In the genomic region with DNA sequence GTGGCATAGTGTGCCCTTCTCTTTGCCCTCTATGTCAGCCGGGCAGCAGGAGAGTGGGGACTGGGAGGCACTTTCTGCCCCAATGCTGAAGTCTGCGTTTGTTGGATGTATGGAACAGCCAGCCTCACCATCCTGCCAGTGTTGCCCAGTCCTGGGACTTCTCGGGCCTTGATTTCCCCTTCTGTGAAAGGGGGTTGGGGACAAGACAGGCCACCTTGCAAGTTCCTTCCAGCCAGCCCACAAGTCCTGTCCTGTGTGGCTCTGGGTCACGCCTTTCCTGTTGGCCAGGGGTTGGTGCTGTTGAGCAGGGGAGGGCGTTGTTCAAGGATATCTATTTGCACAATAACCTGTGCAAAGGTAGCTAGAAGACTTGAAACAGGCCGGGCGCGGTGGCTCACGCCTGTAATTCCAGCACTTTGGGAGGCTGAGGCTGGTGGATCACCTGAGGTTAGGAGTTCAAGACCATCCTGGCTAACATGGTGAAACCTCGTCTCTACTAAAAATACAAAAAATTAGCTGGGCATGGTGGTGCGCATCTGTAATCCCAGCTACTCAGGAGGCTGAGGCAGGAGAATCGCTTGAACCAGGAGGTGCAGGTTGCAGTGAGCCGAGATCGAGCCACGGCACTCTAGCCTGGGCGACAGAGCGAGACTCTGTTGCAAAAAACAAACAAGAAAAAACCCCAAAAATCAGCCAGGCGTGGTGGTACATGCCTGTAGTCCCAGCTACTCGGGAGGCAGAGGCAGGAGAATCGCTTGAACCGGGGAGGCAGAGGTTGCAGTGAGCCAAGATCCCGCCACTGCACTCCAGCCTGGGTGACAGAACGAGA, we compare ENCODE assay signal across 12 cellular contexts. TPM values are rescaled to one million over a fixed set of nuclear protein-coding genes. Genes with fewer than 3 reads are reported as not detected.
DNase-seq lines count a peak whose midpoint lies in the region; TF ChIP-seq lines count a peak whose summit lies in the region.
"Not testable (repeated sequence)": the region's sequence is repeated elsewhere in the genome, so short reads cannot be mapped to it uniquely, and the experiment has no call there.
"Had no signal": no experiment of that assay in that cellular context is flagged by ENCODE, and none has a peak within 500 bp of the region (broad histone marks: within the 10 kb centered on the region; RNA-seq: fewer than 3 reads in every experiment).

No MANE protein-coding gene starts in this region.

- H3K27ac ChIP-seq in neuronal stem cell (replicated peaks; ENCODE audit: low read length): not testable (repeated sequence)

- in situ Hi-C loops in G401 (cut with HindIII; ENCODE audit: low sequenced_read_pairs): not testable (repeated sequence)

- H3K4ac ChIP-seq in neuronal stem cell (ENCODE audit: low read length): peak overlapping the region; percentile 41

- not testable (repeated sequence) for H3K9me3 ChIP-seq in neuronal stem cell (replicated peaks in 1 of 2; ENCODE audit: control insufficient read depth in 2 of 2, insufficient read depth in 1 of 2, low read depth in 1 of 2, low read length in 2 of 2)

- H3K14ac ChIP-seq in neuronal stem cell (ENCODE audit: low read length): not testable (repeated sequence)

- peaks cover 34% of the 10 kb centered on the region for H3K36me3 Mint-ChIP-seq in activated T-cell treated with anti-CD3 and anti-CD28 coated beads, Interleukin-2, amount 50 U/mL, for 24 hours (ENCODE audit: low read depth)

- H3K27me3 Mint-ChIP-seq in activated T-cell treated with anti-CD3 and anti-CD28 coated beads, Interleukin-2, amount 50 U/mL, for 24 hours: not testable (repeated sequence)

- not testable (repeated sequence) for H2BK12ac ChIP-seq in neuronal stem cell (ENCODE audit: low read length)

- peaks cover 0 to 10% (median 0%) of the 10 kb centered on the region in 3 experiments for H3K27me3 ChIP-seq in neuronal stem cell (ENCODE audit: control insufficient read depth in 3 of 3, insufficient read depth in 3 of 3, low read depth in 1 of 3, low read length in 3 of 3)

- peaks cover 11% of the 10 kb centered on the region for H3K79me1 ChIP-seq in neuronal stem cell (ENCODE audit: low read depth, low read length)

- H2AFZ ChIP-seq in neuronal stem cell (ENCODE audit: low read length): not testable (repeated sequence)

- H4K8ac ChIP-seq in neuronal stem cell (ENCODE audit: low read depth, low read length): not testable (repeated sequence)

- peaks cover 29 to 33% of the 10 kb centered on the region in 2 donors for H3K4me1 ChIP-seq in neuronal stem cell (ENCODE audit: control insufficient read depth in 2 of 2, insufficient read depth in 1 of 2, low read depth in 1 of 2, low read length in 2 of 2)

- not testable (repeated sequence) for H2BK15ac ChIP-seq in neuronal stem cell (ENCODE audit: low read length)

- peak overlapping the region; percentile 83 for H2AK5ac ChIP-seq in neuronal stem cell (ENCODE audit: low read depth, low read length)

- H2BK5ac ChIP-seq in neuronal stem cell (ENCODE audit: low read length): peak overlapping the region; percentile 68

- H3K23ac ChIP-seq in neuronal stem cell (ENCODE audit: low read depth, low read length, poor library complexity): peak overlapping the region; percentile 86

- not testable (repeated sequence) for H3K4me3 ChIP-seq in LNCaP clone FGC (ENCODE audit: low read depth, low read length); choroid plexus epithelial cell (ENCODE audit: low read depth, low read length); neuronal stem cell (ENCODE audit: low read length in 2 of 2)

- not testable (repeated sequence) for H3K4me2 ChIP-seq in neuronal stem cell (ENCODE audit: insufficient read depth, low read length, poor library complexity, severe bottlenecking)

- not testable (repeated sequence) for H4K91ac ChIP-seq in neuronal stem cell (ENCODE audit: low read depth, low read length, poor library complexity)

- H3K18ac ChIP-seq in neuronal stem cell (ENCODE audit: low read length): peak overlapping the region; percentile 19

- WGBS in neuronal stem cell (ENCODE audit: extremely low coverage in 2 of 2, insufficient read length in 2 of 2, insufficient replicate concordance in 1 of 2), 2 donors: no CpG with 5 or more reads among the region's 23 CpGs

- DNase-seq in G401 (ENCODE audit: low spot score) (peak; percentile 42), RKO (ENCODE audit: low spot score) (peak; percentile 23), kidney tubule cell (ENCODE audit: low spot score) (peak; percentile 61), ureter (ENCODE audit: low spot score) (peak; percentile 66)
- not testable (repeated sequence) for DNase-seq in LNCaP clone FGC (ENCODE audit: low read depth); activated T-cell treated with anti-CD3 and anti-CD28 coated beads, Interleukin-2, amount 50 U/mL, for 24 hours; choroid plexus epithelial cell (ENCODE audit: low read depth); neuronal stem cell (ENCODE audit: low spot score)

- H3K4me1 Mint-ChIP-seq in activated T-cell treated with anti-CD3 and anti-CD28 coated beads, Interleukin-2, amount 50 U/mL, for 24 hours (ENCODE audit: low read depth): peaks cover 51% of the 10 kb centered on the region

- peak overlapping the region; percentile 29 for H3K27ac Mint-ChIP-seq in activated T-cell treated with anti-CD3 and anti-CD28 coated beads, Interleukin-2, amount 50 U/mL, for 24 hours

- H3K4me3 Mint-ChIP-seq in activated T-cell treated with anti-CD3 and anti-CD28 coated beads, Interleukin-2, amount 50 U/mL, for 24 hours: peak overlapping the region; percentile 83

- TF ChIP-seq CTCF in LNCaP clone FGC (IDR thresholded peaks at IDR 0.05; ENCODE audit: control insufficient read depth, extremely low read depth, insufficient read depth): peak; percentile 46
- peak; percentile 15 for TF ChIP-seq CTCF in choroid plexus epithelial cell (conservative IDR thresholded peaks at IDR 0.05; ENCODE audit: low read depth, low read length)

- H3K36me3 ChIP-seq in neuronal stem cell (replicated peaks in 1 of 2; ENCODE audit: control insufficient read depth in 2 of 2, insufficient read depth in 2 of 2, low read length in 2 of 2): not testable (repeated sequence)

- H3K9me3 Mint-ChIP-seq in activated T-cell treated with anti-CD3 and anti-CD28 coated beads, Interleukin-2, amount 50 U/mL, for 24 hours: not testable (repeated sequence)

- peak overlapping the region; percentile 12 for H3K9ac ChIP-seq in neuronal stem cell (ENCODE audit: low read depth, low read length, poor library complexity)

- not testable (repeated sequence) for H2BK120ac ChIP-seq in neuronal stem cell (ENCODE audit: low read depth, low read length)

RNA-seq across cellular contexts. Expression of gene PFKL, which starts 2.9 kb away (rescaled TPM):
- 174 and 182 TPM in 2 replicates for total RNA-seq in G401 (2014; rRNA removed; shearing (Covaris generic))
- 37.4 TPM for polyA plus RNA-seq in neuronal stem cell (2013, experiment 1 of 2)
- polyA plus RNA-seq in neuronal stem cell (2013, experiment 2 of 2): 35.9 TPM
- total RNA-seq in ureter: 163 TPM

RNA-seq across cellular contexts. Expression of gene AIRE, which starts 17.1 kb away (rescaled TPM):
- total RNA-seq in G401 (2014; rRNA removed; shearing (Covaris generic)): 0.86 and 1.7 TPM in 2 replicates
- polyA plus RNA-seq in neuronal stem cell (2013, experiment 1 of 2): not detected
- polyA plus RNA-seq in neuronal stem cell (2013, experiment 2 of 2): not detected
- total RNA-seq in ureter: not detected
- total RNA-seq: activated naive CD4-positive, alpha-beta T cell treated with anti-CD3 and anti-CD28 coated beads, Interleukin-2, amount 50 U/mL, for 72 hours; glomerular endothelial cell; left ventricle myocardium superior had no signal

RNA-seq across cellular contexts. Expression of gene CFAP410, which starts 36.4 kb away (rescaled TPM):
- 19.2 and 31.9 TPM in 2 replicates for total RNA-seq in G401 (2014; rRNA removed; shearing (Covaris generic))
- polyA plus RNA-seq in neuronal stem cell (2013, experiment 1 of 2): 13.0 TPM
- 12.0 TPM for polyA plus RNA-seq in neuronal stem cell (2013, experiment 2 of 2)
- 20.2 TPM for total RNA-seq in ureter

RNA-seq across cellular contexts. Expression of gene DNMT3L, which starts 41.1 kb away (rescaled TPM):
- 0.20 and 2.2 TPM in 2 replicates for total RNA-seq in G401 (2014; rRNA removed; shearing (Covaris generic))
- polyA plus RNA-seq in neuronal stem cell (2013, experiment 1 of 2): 0.04 TPM
- not detected for polyA plus RNA-seq in neuronal stem cell (2013, experiment 2 of 2)
- not detected for total RNA-seq in ureter
- total RNA-seq: activated naive CD4-positive, alpha-beta T cell treated with anti-CD3 and anti-CD28 coated beads, Interleukin-2, amount 50 U/mL, for 72 hours; glomerular endothelial cell; left ventricle myocardium superior; pulmonary artery endothelial cell had no signal

RNA-seq across cellular contexts. Expression of gene TRPM2, which starts 50.6 kb away (rescaled TPM):
- total RNA-seq in G401 (2014; rRNA removed; shearing (Covaris generic)): 0.12 TPM in 1 of 2 replicates, not detected in the other
- polyA plus RNA-seq in neuronal stem cell (2013, experiment 1 of 2): 0.03 TPM
- 0.03 TPM for polyA plus RNA-seq in neuronal stem cell (2013, experiment 2 of 2)
- 10.0 TPM for total RNA-seq in ureter
- total RNA-seq: pulmonary artery endothelial cell had no signal
